8 cellular contexts compared by ENCODE assay signal in genomic region chr20:43749734-43750294, GRCh38. TPM values are rescaled to one million over a fixed set of nuclear protein-coding genes. Genes with fewer than 3 reads are reported as not detected.
DNase-seq lines count a peak whose midpoint lies in the region; ATAC-seq and TF ChIP-seq lines count a peak whose summit lies in the region.

No MANE protein-coding gene starts in this region.

- peaks cover 42% of the 10 kb centered on the region for H3K4me1 Mint-ChIP-seq in activated naive CD4-positive, alpha-beta T cell treated with anti-CD3 and anti-CD28 coated beads, Interleukin-2, amount 50 U/mL, for 24 hours

- intact Hi-C loops in cardiac septum (cut with DNase I): loop anchor here (1.0 to 10.0 kb wide), 3 partner anchors 92 to 445 kb away; no protein-coding TSS in a partner anchor
- intact Hi-C loops in prostate gland (cut with DNase I): loop anchor here (1.0 to 10.0 kb wide), 3 partner anchors 95 to 330 kb away; partner anchors contain the start of gene TOX2

- no peaks in the 10 kb centered on the region for H3K4me1 ChIP-seq in prostate gland (replicated peaks)

- H3K9me3 ChIP-seq in prostate gland: no peaks in the 10 kb centered on the region

- no peak for TF ChIP-seq POLR2A in prostate gland (IDR thresholded peaks at IDR 0.05)

- H3K27ac ChIP-seq in prostate gland: no peak overlapping the region

- H3K4me3 ChIP-seq in prostate gland: no peak overlapping the region

- H3K9me3 Mint-ChIP-seq in activated naive CD4-positive, alpha-beta T cell treated with anti-CD3 and anti-CD28 coated beads, Interleukin-2, amount 50 U/mL, for 24 hours: no peaks in the 10 kb centered on the region

- ATAC-seq in SK-N-SH treated with all-trans-retinoic acid at 6 μM for 48 hours: peak; percentile 92
- ATAC-seq in GM19328 (IDR thresholded peaks at IDR 0.05; ENCODE audit: unreplicated experiment): no peak

- H3K27me3 ChIP-seq in prostate gland (replicated peaks; ENCODE audit: insufficient read depth): peaks cover 6% of the 10 kb centered on the region

- TF ChIP-seq CTCF in prostate gland (IDR thresholded peaks at IDR 0.05): peak; percentile 96 to 100 (median 98)

- H3K27ac Mint-ChIP-seq in activated naive CD4-positive, alpha-beta T cell treated with anti-CD3 and anti-CD28 coated beads, Interleukin-2, amount 50 U/mL, for 24 hours: peak overlapping the region; percentile 84

- DNase-seq in DMS114 treated with DMSO at 0.1 percent for 48 hours (lab: John Stamatoyannopoulos, UW; ENCODE audit: unreplicated experiment): peak; percentile 8
- DNase-seq in HuH-7.5 (ENCODE audit: low spot score): peak; percentile 83
- DNase-seq in cardiac septum (ENCODE audit: low spot score): peak; percentile 92
- peak; percentile 49 for DNase-seq in prostate gland (ENCODE audit: low spot score)
- DNase-seq in pons (ENCODE audit: low spot score): no peak

- H3K36me3 ChIP-seq in prostate gland: no peaks in the 10 kb centered on the region

- peak overlapping the region; percentile 40 for H3K4me3 Mint-ChIP-seq in activated naive CD4-positive, alpha-beta T cell treated with anti-CD3 and anti-CD28 coated beads, Interleukin-2, amount 50 U/mL, for 24 hours

- H3K27me3 Mint-ChIP-seq in activated naive CD4-positive, alpha-beta T cell treated with anti-CD3 and anti-CD28 coated beads, Interleukin-2, amount 50 U/mL, for 24 hours: no peaks in the 10 kb centered on the region

- 16% methylated on average over 12 of the region's 23 CpGs for WGBS in prostate gland

- H3K36me3 Mint-ChIP-seq in activated naive CD4-positive, alpha-beta T cell treated with anti-CD3 and anti-CD28 coated beads, Interleukin-2, amount 50 U/mL, for 24 hours: no peaks in the 10 kb centered on the region

TF ChIP-seq in SK-N-SH treated with all-trans-retinoic acid at 6 μM for 48 hours, 23 proteins besides CTCF, POLR2A, EP300 and RAD21:
- TF ChIP-seq ZFP3 (CRISPR knock-in tag; IDR thresholded peaks at IDR 0.05) (no peak), ZC3H10 (CRISPR knock-in tag; IDR thresholded peaks at IDR 0.05) (no peak), ESRRG (CRISPR knock-in tag; IDR thresholded peaks at IDR 0.05) (no peak), BACH2 (CRISPR knock-in tag; IDR thresholded peaks at IDR 0.05; ENCODE audit: borderline replicate concordance) (no peak), ARNTL (CRISPR knock-in tag; IDR thresholded peaks at IDR 0.05; ENCODE audit: borderline replicate concordance, low read depth) (no peak), RARB (CRISPR knock-in tag; IDR thresholded peaks at IDR 0.05) (no peak), ZNF70 (CRISPR knock-in tag; IDR thresholded peaks at IDR 0.05) (no peak), PATZ1 (CRISPR knock-in tag; IDR thresholded peaks at IDR 0.05; ENCODE audit: borderline replicate concordance) (no peak), TOX (CRISPR knock-in tag; IDR thresholded peaks at IDR 0.05; ENCODE audit: borderline replicate concordance) (no peak), SNAI2 (CRISPR knock-in tag; IDR thresholded peaks at IDR 0.05) (no peak), CSDC2 (CRISPR knock-in tag; IDR thresholded peaks at IDR 0.05) (no peak), TCF4 (CRISPR knock-in tag; IDR thresholded peaks at IDR 0.05; ENCODE audit: borderline replicate concordance) (no peak), ZNF8 (CRISPR knock-in tag; IDR thresholded peaks at IDR 0.05) (no peak), CSRNP3 (CRISPR knock-in tag; IDR thresholded peaks at IDR 0.05) (no peak), TSHZ2 (CRISPR knock-in tag; IDR thresholded peaks at IDR 0.05) (no peak), OSR1 (CRISPR knock-in tag; IDR thresholded peaks at IDR 0.05) (no peak)
- TF ChIP-seq, protein P1, sequence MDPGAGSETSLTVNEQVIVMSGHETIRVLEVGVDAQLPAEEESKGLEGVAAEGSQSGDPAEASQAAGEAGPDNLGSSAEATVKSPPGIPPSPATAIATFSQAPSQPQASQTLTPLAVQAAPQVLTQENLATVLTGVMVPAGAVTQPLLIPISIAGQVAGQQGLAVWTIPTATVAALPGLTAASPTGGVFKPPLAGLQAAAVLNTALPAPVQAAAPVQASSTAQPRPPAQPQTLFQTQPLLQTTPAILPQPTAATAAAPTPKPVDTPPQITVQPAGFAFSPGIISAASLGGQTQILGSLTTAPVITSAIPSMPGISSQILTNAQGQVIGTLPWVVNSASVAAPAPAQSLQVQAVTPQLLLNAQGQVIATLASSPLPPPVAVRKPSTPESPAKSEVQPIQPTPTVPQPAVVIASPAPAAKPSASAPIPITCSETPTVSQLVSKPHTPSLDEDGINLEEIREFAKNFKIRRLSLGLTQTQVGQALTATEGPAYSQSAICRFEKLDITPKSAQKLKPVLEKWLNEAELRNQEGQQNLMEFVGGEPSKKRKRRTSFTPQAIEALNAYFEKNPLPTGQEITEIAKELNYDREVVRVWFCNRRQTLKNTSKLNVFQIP (CRISPR knock-in tag; IDR thresholded peaks at IDR 0.05; ENCODE audit: borderline replicate concordance, low read depth): no peak
- TF ChIP-seq, protein P2, sequence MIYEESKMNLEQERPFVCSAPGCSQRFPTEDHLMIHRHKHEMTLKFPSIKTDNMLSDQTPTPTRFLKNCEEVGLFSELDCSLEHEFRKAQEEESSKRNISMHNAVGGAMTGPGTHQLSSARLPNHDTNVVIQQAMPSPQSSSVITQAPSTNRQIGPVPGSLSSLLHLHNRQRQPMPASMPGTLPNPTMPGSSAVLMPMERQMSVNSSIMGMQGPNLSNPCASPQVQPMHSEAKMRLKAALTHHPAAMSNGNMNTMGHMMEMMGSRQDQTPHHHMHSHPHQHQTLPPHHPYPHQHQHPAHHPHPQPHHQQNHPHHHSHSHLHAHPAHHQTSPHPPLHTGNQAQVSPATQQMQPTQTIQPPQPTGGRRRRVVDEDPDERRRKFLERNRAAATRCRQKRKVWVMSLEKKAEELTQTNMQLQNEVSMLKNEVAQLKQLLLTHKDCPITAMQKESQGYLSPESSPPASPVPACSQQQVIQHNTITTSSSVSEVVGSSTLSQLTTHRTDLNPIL (CRISPR knock-in tag; IDR thresholded peaks at IDR 0.05; ENCODE audit: low read depth): no peak

RNA-seq across cellular contexts. Expression of gene GTSF1L, which starts 23.0 kb away (rescaled TPM):
- not detected for total RNA-seq in cardiac septum
- 1 to 10 TPM in 1 of 2 donors, not detected in 1; 7.2 TPM for total RNA-seq in prostate gland
